In the genomic region with DNA sequence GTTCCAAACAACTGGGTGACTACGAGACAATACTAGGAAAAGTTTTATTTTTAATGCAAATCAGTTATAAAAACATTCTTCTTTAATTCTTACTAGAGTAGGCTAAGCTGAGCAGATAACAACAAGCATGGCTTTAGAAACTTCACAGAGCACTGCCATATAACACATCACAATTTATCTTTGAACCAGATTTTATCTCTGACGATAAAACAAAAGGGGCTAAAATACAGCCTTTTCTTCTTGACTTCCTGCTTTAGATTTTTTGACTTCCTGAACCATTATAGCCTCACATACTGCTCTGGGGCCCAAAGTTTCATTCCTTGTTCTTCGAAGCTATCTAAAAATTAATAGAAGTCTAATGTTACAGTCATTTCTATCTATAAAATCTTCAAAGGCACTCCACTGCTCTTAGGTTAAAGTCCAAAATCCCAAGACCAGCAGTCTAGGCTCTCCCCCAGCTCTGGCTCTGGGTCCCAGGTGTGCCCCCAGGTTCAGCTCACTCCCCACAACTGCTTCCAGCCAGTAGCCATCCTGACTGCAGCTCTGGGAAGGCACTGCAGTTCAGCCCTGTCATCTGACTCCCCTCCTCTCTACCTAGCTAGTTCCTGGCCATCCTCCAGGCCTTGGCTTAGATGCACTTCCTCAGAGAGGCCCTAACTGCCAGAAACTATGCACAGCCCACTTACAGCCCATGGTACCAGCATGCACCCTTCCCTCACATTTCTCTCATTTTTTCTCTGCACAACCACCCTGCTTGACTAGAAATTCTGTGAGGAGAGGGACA, we compare ENCODE assay signal across 9 cellular contexts. TPM values are rescaled to one million over a fixed set of nuclear protein-coding genes. Genes with fewer than 3 reads are reported as not detected.
DNase-seq lines count a peak whose midpoint lies in the region; ATAC-seq and TF ChIP-seq lines count a peak whose summit lies in the region.
"Had no signal": no experiment of that assay in that cellular context is flagged by ENCODE, and none has a peak within 500 bp of the region (broad histone marks: within the 10 kb centered on the region; RNA-seq: fewer than 3 reads in every experiment).

No MANE protein-coding gene starts in this region.

- H2BK15ac ChIP-seq in mesendoderm (replicated peaks; ENCODE audit: low read depth) = no peak overlapping the region

- in situ Hi-C loops in KBM-7 (cut with MboI; ENCODE audit: low pct_unique_long_range_greater_than_20kb, low sequenced_read_pairs) = no loop called here

- H4K5ac ChIP-seq in mesendoderm (ENCODE audit: low read length) = no peak overlapping the region

- H3K36me3 ChIP-seq in mesendoderm (ENCODE audit: control insufficient read depth, insufficient read depth, low read length) = no peaks in the 10 kb centered on the region

- H3K4me1 Mint-ChIP-seq in activated naive CD8-positive, alpha-beta T cell treated with anti-CD3 and anti-CD28 coated beads for 36 hours = peaks cover 96% of the 10 kb centered on the region

- no peak overlapping the region for H3K23ac ChIP-seq in mesendoderm (ENCODE audit: low read length)

- H3K4me3 Mint-ChIP-seq in activated naive CD8-positive, alpha-beta T cell treated with anti-CD3 and anti-CD28 coated beads for 36 hours = no peak overlapping the region

- H3K4me1 ChIP-seq in mesendoderm (ENCODE audit: control insufficient read depth, low read depth, low read length) = peaks cover 13% of the 10 kb centered on the region

- H3K4ac ChIP-seq in mesendoderm (ENCODE audit: low read depth, low read length) = no peak overlapping the region

- no peak overlapping the region for H3K4me2 ChIP-seq in mesendoderm (ENCODE audit: low read length)

- peak overlapping the region; percentile 28 for H3K27ac ChIP-seq in C4-2B
- H3K27ac ChIP-seq in mesendoderm (ENCODE audit: low read depth, low read length) = no peak overlapping the region

- H4K8ac ChIP-seq in mesendoderm (ENCODE audit: low read depth, low read length) = no peak overlapping the region

- H3K36me3 Mint-ChIP-seq in activated naive CD8-positive, alpha-beta T cell treated with anti-CD3 and anti-CD28 coated beads for 36 hours = peaks cover 49% of the 10 kb centered on the region

- peak overlapping the region; percentile 92 for H3K27ac Mint-ChIP-seq in activated naive CD8-positive, alpha-beta T cell treated with anti-CD3 and anti-CD28 coated beads for 36 hours

- H3K9ac ChIP-seq in mesendoderm (ENCODE audit: low read length) = no peak overlapping the region

- ATAC-seq in HG02973 (IDR thresholded peaks at IDR 0.05; ENCODE audit: unreplicated experiment) = no peak
- no peak for ATAC-seq in HG03039 (IDR thresholded peaks at IDR 0.05; ENCODE audit: unreplicated experiment)
- no peak for ATAC-seq in esophagus mucosa

- H3K56ac ChIP-seq in mesendoderm (ENCODE audit: low read length) = peak overlapping the region; percentile 38

- no peak overlapping the region for H3K18ac ChIP-seq in mesendoderm (ENCODE audit: low read length)

- H2AK5ac ChIP-seq in mesendoderm (ENCODE audit: low read length) = no peak overlapping the region

- H3K27me3 ChIP-seq in mesendoderm (ENCODE audit: insufficient read depth, low read length, poor library complexity) = no peaks in the 10 kb centered on the region

- DNase-seq in KBM-7 (peak; percentile 68), mesendoderm (peak; percentile 47), GM10266 (ENCODE audit: extremely low spot score) (no peak)
- no peak for DNase-seq in activated naive CD8-positive, alpha-beta T cell treated with anti-CD3 and anti-CD28 coated beads for 36 hours

- no peak overlapping the region for H3K4me3 ChIP-seq in mesendoderm (ENCODE audit: low read length)

- no peaks in the 10 kb centered on the region for H3K27me3 Mint-ChIP-seq in activated naive CD8-positive, alpha-beta T cell treated with anti-CD3 and anti-CD28 coated beads for 36 hours

- no peaks in the 10 kb centered on the region for H3K9me3 Mint-ChIP-seq in activated naive CD8-positive, alpha-beta T cell treated with anti-CD3 and anti-CD28 coated beads for 36 hours

- peak overlapping the region; percentile 1 for H2BK5ac ChIP-seq in mesendoderm (ENCODE audit: low read length)

- TF ChIP-seq CTCF in C4-2B (conservative IDR thresholded peaks at IDR 0.05) (no peak), GM10266 (IDR thresholded peaks at IDR 0.05; ENCODE audit: control insufficient read depth, insufficient read depth, low read depth, missing control alignments) (no peak)

- peaks cover 2% of the 10 kb centered on the region for H3K79me1 ChIP-seq in mesendoderm (ENCODE audit: low read length)

- WGBS in mesendoderm (ENCODE audit: extremely low coverage, insufficient coverage, low lambda C conversion rate) = no CpG with 5 or more reads among the region's 3 CpGs

- H2BK120ac ChIP-seq in mesendoderm (ENCODE audit: low read depth, low read length) = no peak overlapping the region

- H3K79me2 ChIP-seq in mesendoderm (ENCODE audit: control insufficient read depth, insufficient read depth, low read length) = no peaks in the 10 kb centered on the region

RNA-seq across cellular contexts. Expression of a gene that starts 25.7 kb away (rescaled TPM):
- total RNA-seq in activated naive CD8-positive, alpha-beta T cell treated with anti-CD3 and anti-CD28 coated beads for 36 hours = 10 to 100 TPM; 39.4 to 44.1 TPM
- polyA plus RNA-seq in mesendoderm (2013, experiment 1 of 2) = 5.2 TPM
- polyA plus RNA-seq in mesendoderm (2013, experiment 2 of 2) = 5.4 TPM
- 18.6 TPM for total RNA-seq in esophagus mucosa

RNA-seq across cellular contexts. Expression of a gene that starts 40.5 kb away (rescaled TPM):
- not detected for total RNA-seq in activated naive CD8-positive, alpha-beta T cell treated with anti-CD3 and anti-CD28 coated beads for 36 hours
- not detected for polyA plus RNA-seq in mesendoderm (2013, experiment 1 of 2)
- not detected for polyA plus RNA-seq in mesendoderm (2013, experiment 2 of 2)
- total RNA-seq in esophagus mucosa = not detected
- polyA plus RNA-seq: esophagus had no signal

Comparison
In these comparisons a context has a peak if more than half of its experiments do, and no peak if none do; other contexts are left out.
1. DNase-seq: peak in KBM-7 (single experiment) and mesendoderm (single experiment); none in activated naive CD8-positive, alpha-beta T cell treated with anti-CD3 and anti-CD28 coated beads for 36 hours (single experiment) and GM10266 (single experiment).